ENCODE assay signal across 25 cellular contexts in genomic region chr3:39268554-39268910, GRCh38. TPM values are rescaled to one million over a fixed set of nuclear protein-coding genes. Genes with fewer than 3 reads are reported as not detected.
DNase-seq lines count a peak whose midpoint lies in the region; ATAC-seq, FAIRE-seq and TF ChIP-seq lines count a peak whose summit lies in the region.
"Had no signal": no experiment of that assay in that cellular context is flagged by ENCODE, and none has a peak within 500 bp of the region (broad histone marks: within the 10 kb centered on the region; RNA-seq: fewer than 3 reads in every experiment).

No MANE protein-coding gene starts in this region.

- ATAC-seq in activated CD8-positive, alpha-beta T cell treated with anti-CD3 and anti-CD28 coated beads for 36 hours = no peak
- no peak for ATAC-seq in stimulated activated naive B cell treated with anti-CD40 and anti-IgM and Interleukin-4, amounts not matched to agents 10 μg/mL and 1 μg/mL and 100 μg/mL, for 72 hours (replicated peaks)
- ATAC-seq: body of pancreas, right cardiac atrium had no signal

- WGBS in H1 (ENCODE audit: extremely low coverage in 1 of 2, insufficient coverage in 1 of 2, insufficient read length in 1 of 2, insufficient replicate concordance in 2 of 2, low coverage in 1 of 2, low lambda C conversion rate in 2 of 2, missing lambda C conversion rate in 1 of 2), 2 experiments = 83% methylated on average over 7 of the region's 7 CpGs; no CpG with 5 or more reads in 1 of the 2 experiments

- POLR2A ChIA-PET in activated CD8-positive, alpha-beta T cell treated with anti-CD3 and anti-CD28 coated beads for 36 hours (lab: Charles Lee) = interaction anchor here (0.8 to 2.1 kb wide), 8 partner anchors 10 to 122 kb away, joined by 3 to 5 read pairs (median 4); no protein-coding TSS in a partner anchor
- POLR2A ChIA-PET in H1 (lab: Charles Lee; ENCODE audit: partially characterized antibody) = no interaction called here

- TF ChIP-seq EP300 in H1 (IDR thresholded peaks at IDR 0.05; ENCODE audit: borderline replicate concordance in 1 of 2, low read depth in 2 of 2, low read length in 2 of 2) = no peak

- no peak for TF ChIP-seq CTCF in cardiac muscle cell (IDR thresholded peaks at IDR 0.05; ENCODE audit: low read depth, low read length)
- no peak for TF ChIP-seq CTCF in activated CD8-positive, alpha-beta T cell treated with anti-CD3 and anti-CD28 coated beads for 36 hours (IDR thresholded peaks at IDR 0.05)
- TF ChIP-seq CTCF in H1 (IDR thresholded peaks at IDR 0.05; ENCODE audit: control extremely low read depth in 1 of 3, insufficient read depth in 1 of 3, low read depth in 1 of 3, low read length in 3 of 3) = no peak

- H3K23ac ChIP-seq in H1 (ENCODE audit: insufficient read length) = no peak overlapping the region

- TF ChIP-seq POLR2A in H1 (IDR thresholded peaks at IDR 0.05; ENCODE audit: control extremely low read depth in 1 of 2, low read depth in 2 of 2, low read length in 2 of 2) = no peak

- CTCF ChIA-PET in activated CD8-positive, alpha-beta T cell treated with anti-CD3 and anti-CD28 coated beads for 36 hours (lab: Charles Lee) = interaction anchor here (1.2 to 15.4 kb wide), 5 partner anchors 9 to 141 kb away, joined by 3 to 275 read pairs (median 3); no protein-coding TSS in a partner anchor
- CTCF ChIA-PET in H1 (lab: Charles Lee; ENCODE audit: partially characterized antibody) = interaction anchor here (0.6 to 8.1 kb wide), 9 partner anchors 11 to 143 kb away, joined by 3 to 107 read pairs (median 4); partner anchors contain the start of genes CX3CR1 and XIRP1

- no peak overlapping the region for H2AK5ac ChIP-seq in H1 (ENCODE audit: low read depth, low read length)

- H3K18ac ChIP-seq in H1 (ENCODE audit: extremely low read depth, low read length) = no peak overlapping the region

- H3K27ac ChIP-seq in cardiac muscle cell = peak overlapping the region; percentile 56
- no peak overlapping the region for H3K27ac ChIP-seq in H1 (ENCODE audit: low read depth, low read length)
- H3K27ac ChIP-seq: body of pancreas, esophagus muscularis mucosa, hepatocyte, left ventricle myocardium inferior, parathyroid adenoma, thyroid gland had no signal

- H2BK120ac ChIP-seq in H1 (replicated peaks; ENCODE audit: low read depth, low read length) = no peak overlapping the region

- H4K20me1 ChIP-seq in H1 (replicated peaks in 1 of 2; ENCODE audit: control insufficient read depth in 1 of 2, insufficient read depth in 2 of 2, low read length in 2 of 2) = no peaks in the 10 kb centered on the region

- no peak overlapping the region for H3K4ac ChIP-seq in H1 (replicated peaks; ENCODE audit: insufficient read length, low read depth, low read length)

- no peaks in the 10 kb centered on the region for H3K79me1 ChIP-seq in H1 (ENCODE audit: low read depth, low read length)

- peaks cover 46% of the 10 kb centered on the region for H3K4me1 Mint-ChIP-seq in activated CD8-positive, alpha-beta T cell treated with anti-CD3 and anti-CD28 coated beads for 36 hours (ENCODE audit: low read depth)
- peaks cover 38 to 70% of the 10 kb centered on the region in 2 donors for H3K4me1 Mint-ChIP-seq in stimulated activated naive B cell treated with anti-CD40 and anti-IgM and Interleukin-4, amounts not matched to agents 10 μg/mL and 1 μg/mL and 100 μg/mL, for 72 hours

- H4K8ac ChIP-seq in H1 (ENCODE audit: extremely low read depth, insufficient read depth, low read length) = no peak overlapping the region

- H3K56ac ChIP-seq in H1 (replicated peaks; ENCODE audit: insufficient read length, low read depth, low read length) = no peak overlapping the region

- no peak overlapping the region for H3K9ac ChIP-seq in H1 (replicated peaks in 1 of 4; ENCODE audit: extremely low read depth in 1 of 4, low read depth in 3 of 4, low read length in 3 of 4)
- H3K9ac ChIP-seq: parathyroid adenoma had no signal

- H3K14ac ChIP-seq in H1 (ENCODE audit: insufficient read length) = no peak overlapping the region

- H3K23me2 ChIP-seq in H1 (ENCODE audit: low read depth, low read length) = no peaks in the 10 kb centered on the region

- TF ChIP-seq RAD21 in H1 (IDR thresholded peaks at IDR 0.05 in 1 of 2, conservative IDR thresholded peaks at IDR 0.05 in 1 of 2; ENCODE audit: low read depth in 2 of 2, low read length in 2 of 2) = no peak

- H3K27me3 Mint-ChIP-seq in activated CD8-positive, alpha-beta T cell treated with anti-CD3 and anti-CD28 coated beads for 36 hours = peaks cover 2% of the 10 kb centered on the region
- H3K27me3 Mint-ChIP-seq in stimulated activated naive B cell treated with anti-CD40 and anti-IgM and Interleukin-4, amounts not matched to agents 10 μg/mL and 1 μg/mL and 100 μg/mL, for 72 hours = no peaks in the 10 kb centered on the region

- DNase-seq in cardiac muscle cell (ENCODE audit: low read depth in 1 of 2, low spot score in 1 of 2) (no peak), cardiac septum (ENCODE audit: low spot score) (no peak), H1 (ENCODE audit: low read depth in 1 of 2, low spot score in 2 of 2) (no peak), HuH-7 (ENCODE audit: low spot score) (no peak), SK-N-DZ (ENCODE audit: low spot score) (no peak), KG1 (lab: John Stamatoyannopoulos, UW) (no peak)
- DNase-seq in activated CD8-positive, alpha-beta T cell treated with anti-CD3 and anti-CD28 coated beads for 36 hours = no peak
- DNase-seq in stimulated activated naive B cell treated with anti-CD40 and anti-IgM and Interleukin-4, amounts not matched to agents 10 μg/mL and 1 μg/mL and 100 μg/mL, for 72 hours = no peak
- DNase-seq: body of pancreas, foreskin melanocyte, IMR-90, left ventricle myocardium inferior, MG63, NCI-H1417, NCI-H2081 treated with DMSO at 0.1 percent for 48 hours, NCI-H446, OCI-M1, right cardiac atrium, thyroid gland had no signal

- H2BK20ac ChIP-seq in H1 (ENCODE audit: low read length) = no peak overlapping the region

- H4K5ac ChIP-seq in H1 (ENCODE audit: insufficient read length, low read depth, low read length) = no peak overlapping the region

- H2AFZ ChIP-seq in H1 (ENCODE audit: low read length) = 0 out of 2 replicates have a peak overlapping the region, but pooled peaks have one; percentile 31
- H2AFZ ChIP-seq: hepatocyte, parathyroid adenoma had no signal

- H3K4me3 Mint-ChIP-seq in activated CD8-positive, alpha-beta T cell treated with anti-CD3 and anti-CD28 coated beads for 36 hours = no peak overlapping the region
- H3K4me3 Mint-ChIP-seq in stimulated activated naive B cell treated with anti-CD40 and anti-IgM and Interleukin-4, amounts not matched to agents 10 μg/mL and 1 μg/mL and 100 μg/mL, for 72 hours = no peak overlapping the region
- H3K4me3 Mint-ChIP-seq: nephron had no signal

- H3K27me3 ChIP-seq in cardiac muscle cell (no peaks in the 10 kb centered on the region), H1 (replicated peaks in 1 of 4; ENCODE audit: control insufficient read depth in 3 of 4, extremely low read depth in 1 of 4, insufficient read depth in 3 of 4, low read length in 3 of 4) (no peaks in the 10 kb centered on the region)
- H3K27me3 ChIP-seq: body of pancreas, esophagus muscularis mucosa, MG63, thyroid gland had no signal

- H4K91ac ChIP-seq in H1 (replicated peaks; ENCODE audit: insufficient read length, low read length) = no peak overlapping the region

- peak overlapping the region; percentile 96 for H3K27ac Mint-ChIP-seq in activated CD8-positive, alpha-beta T cell treated with anti-CD3 and anti-CD28 coated beads for 36 hours
- peak overlapping the region; percentile 56 for H3K27ac Mint-ChIP-seq in stimulated activated naive B cell treated with anti-CD40 and anti-IgM and Interleukin-4, amounts not matched to agents 10 μg/mL and 1 μg/mL and 100 μg/mL, for 72 hours
- H3K27ac Mint-ChIP-seq: nephron had no signal

- no peak overlapping the region for H2BK15ac ChIP-seq in H1 (ENCODE audit: low read length)

- peaks cover 2% of the 10 kb centered on the region for H3K36me3 Mint-ChIP-seq in activated CD8-positive, alpha-beta T cell treated with anti-CD3 and anti-CD28 coated beads for 36 hours (ENCODE audit: low read depth)
- H3K36me3 Mint-ChIP-seq in stimulated activated naive B cell treated with anti-CD40 and anti-IgM and Interleukin-4, amounts not matched to agents 10 μg/mL and 1 μg/mL and 100 μg/mL, for 72 hours = peaks cover 0 to 5% of the 10 kb centered on the region in 2 donors

- FAIRE-seq in H1 (lab: Jason Lieb, UNC) = no peak
- FAIRE-seq: G401.6 had no signal

- intact Hi-C loops in cardiac septum (cut with DNase I) = no loop called here
- intact Hi-C loops in activated CD8-positive, alpha-beta T cell treated with anti-CD3 and anti-CD28 coated beads for 36 hours (cut with micrococcal nuclease) = no loop called here

- no peak overlapping the region for H2BK12ac ChIP-seq in H1 (ENCODE audit: low read depth, low read length)

- H3K4me3 ChIP-seq in cardiac muscle cell (no peak overlapping the region), H1 (ENCODE audit: extremely low read depth in 1 of 4, insufficient read depth in 2 of 4, low read depth in 3 of 4, low read length in 4 of 4) (no peak overlapping the region)
- H3K4me3 ChIP-seq: body of pancreas, esophagus muscularis mucosa, hepatocyte, left ventricle myocardium inferior, MG63, thyroid gland had no signal

- no peak overlapping the region for H3K4me2 ChIP-seq in H1 (ENCODE audit: insufficient read depth in 1 of 2, low read depth in 2 of 2, low read length in 2 of 2)
- H3K4me2 ChIP-seq: hepatocyte had no signal

- H3K4me1 ChIP-seq in cardiac muscle cell (ENCODE audit: low read depth) = peaks cover 12% of the 10 kb centered on the region
- no peaks in the 10 kb centered on the region for H3K4me1 ChIP-seq in H1 (replicated peaks in 1 of 4; ENCODE audit: control insufficient read depth in 3 of 4, insufficient read depth in 4 of 4, low read length in 3 of 4)
- H3K4me1 ChIP-seq: body of pancreas, esophagus muscularis mucosa, left ventricle myocardium inferior, parathyroid adenoma, thyroid gland had no signal

- H3K9me3 Mint-ChIP-seq in activated CD8-positive, alpha-beta T cell treated with anti-CD3 and anti-CD28 coated beads for 36 hours = no peaks in the 10 kb centered on the region
- no peaks in the 10 kb centered on the region for H3K9me3 Mint-ChIP-seq in stimulated activated naive B cell treated with anti-CD40 and anti-IgM and Interleukin-4, amounts not matched to agents 10 μg/mL and 1 μg/mL and 100 μg/mL, for 72 hours
- H3K9me3 Mint-ChIP-seq: nephron had no signal

- H3K36me3 ChIP-seq in cardiac muscle cell = no peaks in the 10 kb centered on the region
- no peaks in the 10 kb centered on the region for H3K36me3 ChIP-seq in H1 (ENCODE audit: control insufficient read depth in 2 of 4, insufficient read depth in 4 of 4, low read length in 3 of 4)
- H3K36me3 ChIP-seq: esophagus muscularis mucosa, left ventricle myocardium inferior, MG63, thyroid gland had no signal

- H3K9me3 ChIP-seq in cardiac muscle cell (ENCODE audit: low read depth) (no peaks in the 10 kb centered on the region), H1 (ENCODE audit: insufficient read depth in 2 of 2, low read depth in 1 of 2, low read length in 1 of 2) (no peaks in the 10 kb centered on the region)
- H3K9me3 ChIP-seq: body of pancreas, esophagus muscularis mucosa, left ventricle myocardium inferior, MG63, thyroid gland had no signal

- H2BK5ac ChIP-seq in H1 (ENCODE audit: low read depth, low read length) = no peak overlapping the region

- H3K79me2 ChIP-seq in H1 (ENCODE audit: control insufficient read depth in 1 of 2, insufficient read depth in 2 of 2, low read length in 2 of 2) = no peaks in the 10 kb centered on the region
- H3K79me2 ChIP-seq: hepatocyte, parathyroid adenoma had no signal

RNA-seq across cellular contexts. Expression of gene CX3CR1, which starts 11.3 kb away (rescaled TPM):
- 0.48 and 0.56 TPM in 2 replicates for total RNA-seq in cardiac muscle cell
- 1.4 and 2.6 TPM in 2 replicates for polyA plus RNA-seq in cardiac muscle cell
- total RNA-seq in cardiac septum = 1.3 TPM
- total RNA-seq in activated CD8-positive, alpha-beta T cell treated with anti-CD3 and anti-CD28 coated beads for 36 hours = under 1 TPM; 0.34 to 0.88 TPM
- not detected in 2 replicates for total RNA-seq in H1 (2021; fragmentation: NEBNext Ultra II Directional; extraction: Animal tissue kit (Norgen Biotek cat#: 25700))
- polyA plus RNA-seq in H1 (2011; rRNA removed) = 0.08 TPM in 2 replicates
- polyA plus RNA-seq in H1 (2011; cell fraction: cytosol; rRNA removed) = 0.06 TPM
- polyA plus RNA-seq in H1 (2011; cell fraction: nucleus; rRNA removed) = not detected
- 0.05 TPM in 1 of 4 replicates, not detected in the others for polyA plus RNA-seq in H1 (2012, experiment 1 of 2)
- polyA plus RNA-seq in H1 (2012, experiment 2 of 2) = not detected
- polyA plus RNA-seq in H1 (2013, experiment 1 of 2) = 0.04 TPM
- 0.09 TPM for polyA plus RNA-seq in H1 (2013, experiment 2 of 2)
- polyA minus RNA-seq in H1 (2011; rRNA and poly(A)+ RNA removed) = 0.12 and 0.82 TPM in 2 replicates
- not detected for polyA minus RNA-seq in H1 (2011; cell fraction: cytosol; rRNA and poly(A)+ RNA removed)
- polyA minus RNA-seq in H1 (2011; cell fraction: nucleus; rRNA and poly(A)+ RNA removed) = not detected
- polyA plus RNA-seq in SK-N-DZ (2014; cell fraction: cytosol; rRNA removed) = not detected in 2 replicates
- polyA plus RNA-seq in SK-N-DZ (2014; cell fraction: nucleus; rRNA removed) = not detected in 2 replicates
- total RNA-seq: IMR-90 had no signal
- polyA plus RNA-seq: AG04450, hepatocyte, IMR-90 had no signal
